Comparison of ENCODE assay signal across 15 cellular contexts in the genomic region with DNA sequence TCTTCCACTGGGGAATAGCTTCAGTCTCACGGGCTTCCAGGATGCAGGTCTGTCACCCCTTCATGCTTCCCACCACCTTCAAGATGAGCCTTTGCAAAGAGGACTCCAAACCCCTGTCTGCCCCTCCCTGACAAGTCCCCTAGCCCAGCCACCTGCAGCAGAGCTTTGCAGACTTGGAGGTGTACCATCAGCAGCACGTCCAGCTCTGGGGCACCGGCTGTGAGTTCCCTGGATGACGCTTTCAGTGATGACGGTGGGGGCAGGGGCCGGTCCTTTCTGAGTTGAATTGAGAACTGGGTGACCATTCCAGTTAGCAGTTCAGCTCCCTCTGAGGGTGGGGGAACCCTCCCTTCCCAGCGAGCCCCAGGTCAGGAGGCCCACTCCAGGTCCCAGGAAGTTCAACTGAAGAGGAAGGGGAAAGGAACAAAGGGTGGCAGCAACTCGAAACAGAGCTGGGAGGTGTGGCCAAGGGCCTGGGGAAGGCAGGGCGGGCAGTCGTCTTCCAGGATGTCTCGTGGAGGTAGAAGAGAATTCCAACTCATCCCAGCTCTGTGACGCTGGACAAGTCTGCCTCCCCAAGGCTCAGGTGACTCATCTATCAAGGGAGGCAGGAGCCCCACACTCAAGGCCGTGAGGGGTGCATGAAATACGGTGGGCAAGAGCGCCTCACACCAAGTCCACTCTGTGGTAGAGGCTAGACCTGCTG.
DNase-seq lines count a peak whose midpoint lies in the region; ATAC-seq and TF ChIP-seq lines count a peak whose summit lies in the region.
"Had no signal": no experiment of that assay in that cellular context is flagged by ENCODE, and none has a peak within 500 bp of the region (broad histone marks: within the 10 kb centered on the region; RNA-seq: fewer than 3 reads in every experiment).

No MANE protein-coding gene starts in this region.

- H2AK9ac ChIP-seq in IMR-90 (replicated peaks; ENCODE audit: low read depth, low read length, poor library complexity) = peak overlapping the region; percentile 91

- H2AFZ ChIP-seq in IMR-90 (replicated peaks; ENCODE audit: low read length, poor library complexity) = peak overlapping the region; percentile 75

- peak overlapping the region; percentile 68 to 69 for H3K27ac Mint-ChIP-seq in effector memory CD8-positive, alpha-beta T cell
- H3K27ac Mint-ChIP-seq in naive thymus-derived CD4-positive, alpha-beta T cell = peak overlapping the region in 5 of 9 donors; percentile 19 to 77 (median 59)
- H3K27ac Mint-ChIP-seq: activated CD4-positive, alpha-beta T cell treated with anti-CD3 and anti-CD28 coated beads, Interleukin-2, amount 10 ng/mL, durations not matched to agents 24 days and 14 days had no signal

- no peak overlapping the region for H3K18ac ChIP-seq in IMR-90 (ENCODE audit: low read depth, low read length)

- no peak overlapping the region for H2BK20ac ChIP-seq in IMR-90 (ENCODE audit: low read depth, low read length)

- peak overlapping the region; percentile 79 for H3K14ac ChIP-seq in IMR-90 (replicated peaks; ENCODE audit: low read depth, low read length)

- peaks cover 8 to 12% of the 10 kb centered on the region in 2 donors for H3K27me3 Mint-ChIP-seq in effector memory CD8-positive, alpha-beta T cell
- peaks cover 0 to 7% (median 0%) of the 10 kb centered on the region in 5 donors for H3K27me3 Mint-ChIP-seq in naive thymus-derived CD4-positive, alpha-beta T cell

- H3K4me3 ChIP-seq in BLaER1 (no peak overlapping the region), IMR-90 (ENCODE audit: insufficient read depth, low read depth, low read length) (no peak overlapping the region), BE2C (ENCODE audit: low read depth, low read length) (no peak overlapping the region)
- H3K4me3 ChIP-seq in naive thymus-derived CD4-positive, alpha-beta T cell (ENCODE audit: low read length) = no peak overlapping the region
- H3K4me3 ChIP-seq: cardiac muscle cell had no signal

- no peak overlapping the region for H3K4me3 Mint-ChIP-seq in effector memory CD8-positive, alpha-beta T cell
- H3K4me3 Mint-ChIP-seq in naive thymus-derived CD4-positive, alpha-beta T cell = no peak overlapping the region
- H3K4me3 Mint-ChIP-seq: activated CD4-positive, alpha-beta T cell treated with anti-CD3 and anti-CD28 coated beads, Interleukin-2, amount 10 ng/mL, durations not matched to agents 24 days and 14 days had no signal

- intact Hi-C loops in IMR-90 (cut with micrococcal nuclease) = no loop called here
- intact Hi-C loops in naive thymus-derived CD4-positive, alpha-beta T cell (cut with micrococcal nuclease) = no loop called here

- peaks cover 0 to 15% of the 10 kb centered on the region in 2 donors for H3K4me1 Mint-ChIP-seq in effector memory CD8-positive, alpha-beta T cell (ENCODE audit: low read depth in 2 of 2)
- peaks cover 0 to 5% (median 0%) of the 10 kb centered on the region in 7 donors for H3K4me1 Mint-ChIP-seq in naive thymus-derived CD4-positive, alpha-beta T cell
- H3K4me1 Mint-ChIP-seq: activated CD4-positive, alpha-beta T cell treated with anti-CD3 and anti-CD28 coated beads, Interleukin-2, amount 10 ng/mL, durations not matched to agents 24 days and 14 days had no signal

- H3K9me1 ChIP-seq in IMR-90 (ENCODE audit: insufficient read depth, low read length) = peaks cover 15% of the 10 kb centered on the region; the same call in 1 of the 2 replicates

- no peak overlapping the region; the same call in 2 of the 3 replicates for H2BK15ac ChIP-seq in IMR-90 (ENCODE audit: low read depth, low read length)

- H3K4me2 ChIP-seq in BLaER1 (peak overlapping the region; percentile 3; the same call in 1 of the 2 replicates), IMR-90 (ENCODE audit: low read depth, low read length) (no peak overlapping the region)
- H3K4me2 ChIP-seq: KMS-11 had no signal

- H3K27me3 ChIP-seq in BLaER1 = no peaks in the 10 kb centered on the region
- H3K27me3 ChIP-seq in IMR-90 (ENCODE audit: control insufficient read depth, insufficient read depth, low read length) = no peaks in the 10 kb centered on the region
- H3K27me3 ChIP-seq in naive thymus-derived CD4-positive, alpha-beta T cell (ENCODE audit: control insufficient read depth in 2 of 2, insufficient read depth in 2 of 2, low read length in 2 of 2) = no peaks in the 10 kb centered on the region
- H3K27me3 ChIP-seq in BE2C = no peaks in the 10 kb centered on the region
- H3K27me3 ChIP-seq: cardiac muscle cell had no signal

- peak overlapping the region; percentile 34 for H4K91ac ChIP-seq in IMR-90 (ENCODE audit: insufficient read depth, low read depth, low read length)

- no peak overlapping the region; the same call in 1 of the 2 replicates for H4K5ac ChIP-seq in IMR-90 (ENCODE audit: low read depth, low read length)

- H3K36me3 Mint-ChIP-seq in effector memory CD8-positive, alpha-beta T cell (ENCODE audit: insufficient read depth) = peaks cover 16% of the 10 kb centered on the region
- H3K36me3 Mint-ChIP-seq in naive thymus-derived CD4-positive, alpha-beta T cell = no peaks in the 10 kb centered on the region

- peaks cover 40% of the 10 kb centered on the region for H3K4me1 ChIP-seq in BLaER1
- peaks cover 10% of the 10 kb centered on the region; the same call in 1 of the 2 replicates for H3K4me1 ChIP-seq in IMR-90 (ENCODE audit: control insufficient read depth, insufficient read depth, low read length)
- H3K4me1 ChIP-seq in naive thymus-derived CD4-positive, alpha-beta T cell (ENCODE audit: control insufficient read depth in 2 of 2, insufficient read depth in 2 of 2, low read length in 2 of 2) = no peaks in the 10 kb centered on the region
- H3K4me1 ChIP-seq in BE2C = peaks cover 5% of the 10 kb centered on the region; the same call in 1 of the 2 replicates

- TF ChIP-seq RAD21 in IMR-90 (IDR thresholded peaks at IDR 0.05; ENCODE audit: low read length) = no peak

- no peak overlapping the region for H2BK120ac ChIP-seq in IMR-90 (ENCODE audit: low read depth, low read length)

- H3K9me3 Mint-ChIP-seq in effector memory CD8-positive, alpha-beta T cell = no peaks in the 10 kb centered on the region
- H3K9me3 Mint-ChIP-seq in naive thymus-derived CD4-positive, alpha-beta T cell = peaks cover 0 to 1% (median 0%) of the 10 kb centered on the region in 11 donors
- H3K9me3 Mint-ChIP-seq: activated CD4-positive, alpha-beta T cell treated with anti-CD3 and anti-CD28 coated beads, Interleukin-2, amount 10 ng/mL, durations not matched to agents 24 days and 14 days had no signal

- POLR2A ChIA-PET in IMR-90 (lab: Charles Lee; ENCODE audit: unreplicated experiment) = interaction anchor here (0.6 kb wide), 1 partner anchor 68 kb away, joined by 3 read pairs; no protein-coding TSS in a partner anchor
- POLR2A ChIA-PET in naive thymus-derived CD4-positive, alpha-beta T cell (lab: Charles Lee) = no interaction called here

- no peak overlapping the region for H2BK5ac ChIP-seq in IMR-90 (ENCODE audit: low read depth, low read length, poor library complexity, severe bottlenecking)

- dilution Hi-C loops in IMR-90 (cut with HindIII; ENCODE audit: low sequenced_read_pairs, unreplicated experiment) = no loop called here

- BruUV-seq in IMR-90 (replicated peaks; lab: Mats Ljungman, UMichigan) = no TSS peak

- peak; percentile 24 for DNase-seq in IMR-90
- DNase-seq in effector memory CD8-positive, alpha-beta T cell = no peak
- DNase-seq in naive thymus-derived CD4-positive, alpha-beta T cell = no peak
- DNase-seq in pons (ENCODE audit: low spot score) = no peak
- no peak for DNase-seq in mucosa of gallbladder (ENCODE audit: low spot score)
- DNase-seq in BE2C = no peak
- DNase-seq: activated CD4-positive, alpha-beta T cell treated with anti-CD3 and anti-CD28 coated beads, Interleukin-2, amount 10 ng/mL, durations not matched to agents 24 days and 14 days; AML-193; EL; NCI-H2081; stimulated activated CD4-positive, alpha-beta T cell treated with anti-CD3 and anti-CD28 coated beads, Interleukin-2, amount 100 ng/mL, for 24 hours had no signal

- TF ChIP-seq CTCF in IMR-90 (conservative IDR thresholded peaks at IDR 0.05; ENCODE audit: low read depth, low read length) (no peak), BE2C (IDR thresholded peaks at IDR 0.05; ENCODE audit: low read depth, low read length) (no peak)

- in situ Hi-C loops in IMR-90 (cut with MboI; ENCODE audit: low sequenced_read_pairs) = no loop called here

- ATAC-seq in IMR-90 (ENCODE audit: low read depth) (peak; percentile 3), GM21381 (IDR thresholded peaks at IDR 0.05; ENCODE audit: unreplicated experiment) (no peak)
- no peak for ATAC-seq in effector memory CD8-positive, alpha-beta T cell (replicated peaks)
- no peak for ATAC-seq in naive thymus-derived CD4-positive, alpha-beta T cell

- H3K9me3 ChIP-seq in BLaER1 = no peaks in the 10 kb centered on the region
- H3K9me3 ChIP-seq in IMR-90 (ENCODE audit: control insufficient read depth, insufficient read depth, low read length) = no peaks in the 10 kb centered on the region
- H3K9me3 ChIP-seq in naive thymus-derived CD4-positive, alpha-beta T cell (ENCODE audit: control insufficient read depth in 2 of 3, low read length in 3 of 3) = no peaks in the 10 kb centered on the region
- H3K9me3 ChIP-seq in BE2C = no peaks in the 10 kb centered on the region

- no peak overlapping the region for H3K56ac ChIP-seq in IMR-90 (ENCODE audit: extremely low read depth, insufficient read depth, low read length)

- no peak overlapping the region; the same call in 1 of the 2 replicates for H3K23ac ChIP-seq in IMR-90 (ENCODE audit: low read depth, low read length)

- H3K36me3 ChIP-seq in BLaER1 (no peaks in the 10 kb centered on the region), IMR-90 (ENCODE audit: control insufficient read depth, insufficient read depth, low read length) (peaks cover 11% of the 10 kb centered on the region), BE2C (no peaks in the 10 kb centered on the region)
- H3K36me3 ChIP-seq in naive thymus-derived CD4-positive, alpha-beta T cell (ENCODE audit: control insufficient read depth in 2 of 3, insufficient read depth in 3 of 3, low read length in 3 of 3) = no peaks in the 10 kb centered on the region
- H3K36me3 ChIP-seq: cardiac muscle cell had no signal

- peak overlapping the region; percentile 82 for H2AK5ac ChIP-seq in IMR-90 (ENCODE audit: low read depth, low read length)

- 43% methylated on average over 1 of the region's 15 CpGs; no CpG with 5 or more reads in 1 of the 2 experiments for WGBS in IMR-90 (ENCODE audit: extremely low coverage in 2 of 2, insufficient read length in 1 of 2), 2 experiments

- H4K8ac ChIP-seq in IMR-90 (ENCODE audit: low read depth in 2 of 2, low read length in 2 of 2) = peak overlapping the region in 1 of 2 experiments; percentile 62; a peak in 1 of 4 replicates

- peak overlapping the region; percentile 74 for H3K4ac ChIP-seq in IMR-90 (ENCODE audit: low read depth, low read length)

- TF ChIP-seq POLR2A in IMR-90 (IDR thresholded peaks at IDR 0.05; ENCODE audit: low read depth, low read length) = no peak

- H3K27ac ChIP-seq in BLaER1 (no peak overlapping the region), IMR-90 (ENCODE audit: insufficient read depth, low read length) (no peak overlapping the region)
- no peak overlapping the region for H3K27ac ChIP-seq in naive thymus-derived CD4-positive, alpha-beta T cell (ENCODE audit: low read depth, low read length)
- H3K27ac ChIP-seq: cardiac muscle cell, KMS-11 had no signal

- H3K9ac ChIP-seq in BLaER1 (no peak overlapping the region), IMR-90 (ENCODE audit: low read depth, low read length) (no peak overlapping the region)
- H3K9ac ChIP-seq: KMS-11 had no signal

- H4K20me1 ChIP-seq in BLaER1 (no peaks in the 10 kb centered on the region), IMR-90 (ENCODE audit: insufficient read depth, low read length) (no peaks in the 10 kb centered on the region; the same call in 1 of the 2 replicates)

- CTCF ChIA-PET in IMR-90 (lab: Yijun Ruan, JAX) = interaction anchor here (0.6 kb wide), 1 partner anchor 549 kb away, joined by 3 read pairs; no protein-coding TSS in a partner anchor
- CTCF ChIA-PET in naive thymus-derived CD4-positive, alpha-beta T cell (lab: Charles Lee) = interaction anchor here (1.2 kb wide), 1 partner anchor 8 kb away, joined by 5 read pairs; no protein-coding TSS in a partner anchor

- 0 out of 4 replicates have a peak, but pooled peaks cover 0 to 5% of the 10 kb centered on the region in 2 experiments for H3K79me1 ChIP-seq in IMR-90 (ENCODE audit: low read depth in 1 of 2, low read length in 2 of 2)
